12 cellular contexts compared by ENCODE assay signal in genomic region chr1:109926662-109927300, GRCh38. TPM values are rescaled to one million over a fixed set of nuclear protein-coding genes. Genes with fewer than 3 reads are reported as not detected.
DNase-seq lines count a peak whose midpoint lies in the region; ATAC-seq and TF ChIP-seq lines count a peak whose summit lies in the region.
"Had no signal": no experiment of that assay in that cellular context is flagged by ENCODE, and none has a peak within 500 bp of the region (broad histone marks: within the 10 kb centered on the region; RNA-seq: fewer than 3 reads in every experiment).

No MANE protein-coding gene starts in this region.

- peaks cover 0 to 47% (median 24%) of the 10 kb centered on the region in 4 donors for H3K4me1 ChIP-seq in right lobe of liver
- H3K4me1 ChIP-seq in thymus (ENCODE audit: control insufficient read depth, insufficient read depth, low read length) = no peaks in the 10 kb centered on the region

- intact Hi-C loops in right lobe of liver (cut with DNase I) = no loop called here

- no peak for TF ChIP-seq POLR2A in right lobe of liver (IDR thresholded peaks at IDR 0.05)

- H3K27ac ChIP-seq in brain microvascular endothelial cell (no peak overlapping the region), right lobe of liver (peak overlapping the region; percentile 10 to 57 (median 56)), thymus (ENCODE audit: low read depth) (peak overlapping the region; percentile 43)

- no peaks in the 10 kb centered on the region for H3K9me3 ChIP-seq in right lobe of liver
- H3K9me3 ChIP-seq in thymus (ENCODE audit: control insufficient read depth) = no peaks in the 10 kb centered on the region

- peak; percentile 94 for DNase-seq in LHCN-M2 (ENCODE audit: low read depth)
- peak; percentile 41 for DNase-seq in brain microvascular endothelial cell
- peak in 1 of 3 donors; percentile 35 for DNase-seq in right lobe of liver
- DNase-seq in pons (ENCODE audit: low spot score) = no peak
- no peak for DNase-seq in NCI-H187 treated with DMSO at 0.1 percent for 48 hours (lab: John Stamatoyannopoulos, UW)
- DNase-seq in KBM-7 = no peak
- DNase-seq: activated T-cell treated with anti-CD3 and anti-CD28 coated beads, Interleukin-2, amount 50 U/mL, for 72 hours; DND-41; NCI-H1417 treated with DMSO at 0.1 percent for 48 hours; NK-92 treated with Interleukin-12 subunit alpha and Interleukin-12 subunit beta, amount 100 ng/mL, for 24 hours; stimulated activated CD8-positive, alpha-beta memory T cell treated with anti-CD3 and anti-CD28 coated beads, Interleukin-4, amount 100 ng/mL, for 48 hours had no signal

- peak in 1 of 4 donors; percentile 2 for ATAC-seq in right lobe of liver
- ATAC-seq: activated T-cell treated with anti-CD3 and anti-CD28 coated beads, Interleukin-2, amount 50 U/mL, for 72 hours had no signal

- TF ChIP-seq CTCF in brain microvascular endothelial cell (IDR thresholded peaks at IDR 0.05; ENCODE audit: low read depth, low read length, missing control alignments) (no peak), right lobe of liver (IDR thresholded peaks at IDR 0.05) (no peak)

- in situ Hi-C loops in brain microvascular endothelial cell (cut with HindIII; ENCODE audit: low pct_ligation_motif_present, low sequenced_read_pairs) (no loop called here), KBM-7 (cut with MboI; ENCODE audit: low pct_unique_long_range_greater_than_20kb, low sequenced_read_pairs) (no loop called here)

- H3K36me3 ChIP-seq in brain microvascular endothelial cell (replicated peaks) (peaks cover 26% of the 10 kb centered on the region), right lobe of liver (peaks cover 0 to 53% (median 24%) of the 10 kb centered on the region in 4 donors), thymus (ENCODE audit: control insufficient read depth, insufficient read depth) (no peaks in the 10 kb centered on the region)

- H3K27me3 ChIP-seq in brain microvascular endothelial cell (replicated peaks) (no peaks in the 10 kb centered on the region), right lobe of liver (no peaks in the 10 kb centered on the region), thymus (ENCODE audit: control insufficient read depth, insufficient read depth) (no peaks in the 10 kb centered on the region)

- 44% methylated on average over 2 of the region's 2 CpGs for WGBS in right lobe of liver (ENCODE audit: insufficient coverage, low coverage, low lambda C conversion rate, missing lambda C conversion rate)
- 95% methylated on average over 2 of the region's 2 CpGs for WGBS in thymus

- H3K4me3 ChIP-seq in brain microvascular endothelial cell (ENCODE audit: low read depth, low read length) (no peak overlapping the region), right lobe of liver (no peak overlapping the region), thymus (ENCODE audit: low read length) (no peak overlapping the region)

RNA-seq across cellular contexts. Expression of gene CSF1, which starts 16.1 kb away (rescaled TPM):
- total RNA-seq in LHCN-M2 (2014; rRNA removed) (42.4 and 52.8 TPM in 2 replicates), right lobe of liver (10 to 100 TPM in 5 of 6 experiments, 1 to 10 TPM in 1; 4.8 to 44.1 (median 22.0) TPM)
- polyA plus RNA-seq in LHCN-M2 (2012) = 24.9 TPM
- polyA plus RNA-seq in thymus = 11.1 TPM

RNA-seq across cellular contexts. Expression of gene AHCYL1, which starts 57.8 kb away (rescaled TPM):
- total RNA-seq in LHCN-M2 (2014; rRNA removed) (28.0 and 33.0 TPM in 2 replicates), right lobe of liver (10 to 100 TPM; 51.4 to 77.5 (median 56.0) TPM)
- 49.7 TPM for polyA plus RNA-seq in LHCN-M2 (2012)
- 33.7 TPM for polyA plus RNA-seq in thymus

Comparison
In these comparisons a context has a peak if more than half of its experiments do, and no peak if none do; other contexts are left out.
1. DNase-seq: peak in LHCN-M2 (single experiment) and brain microvascular endothelial cell (single experiment); none in pons (single experiment), NCI-H187 treated with DMSO at 0.1 percent for 48 hours (single experiment) and KBM-7 (single experiment).